ENCODE assay signal across 11 cellular contexts in the genomic region with DNA sequence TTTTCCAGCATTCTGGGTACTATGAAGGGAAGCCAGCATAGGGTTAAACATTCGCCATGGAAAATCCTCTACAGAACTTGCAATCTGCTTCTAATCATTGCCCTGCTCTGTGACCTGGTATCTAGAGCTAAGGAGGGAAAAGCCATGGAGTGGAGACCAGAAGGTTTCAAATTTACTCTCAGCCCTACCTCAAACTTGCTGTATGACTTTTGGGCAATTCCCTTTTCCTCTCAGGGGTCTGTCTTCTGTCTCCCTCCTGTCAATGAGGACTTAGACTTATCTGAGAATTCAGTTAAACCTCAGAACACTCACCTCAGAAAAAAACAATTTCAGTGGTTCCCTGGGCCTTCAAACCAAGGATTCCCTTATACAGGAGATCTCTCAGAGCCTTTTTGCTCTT. TPM values are rescaled to one million over a fixed set of nuclear protein-coding genes. Genes with fewer than 3 reads are reported as not detected.
A peak's percentile ranks its signal among the peaks of the same experiment; 100 is the strongest.
DNase-seq lines count a peak whose midpoint lies in the region; ATAC-seq and TF ChIP-seq lines count a peak whose summit lies in the region.
"Had no signal": no experiment of that assay in that cellular context is flagged by ENCODE, and none has a peak within 500 bp of the region (broad histone marks: within the 10 kb centered on the region; RNA-seq: fewer than 3 reads in every experiment).

No MANE protein-coding gene starts in this region.

- H3K36me3 ChIP-seq in left ventricle myocardium inferior (no peaks in the 10 kb centered on the region), SK-N-MC (ENCODE audit: insufficient read depth, low read length) (no peaks in the 10 kb centered on the region), testis (ENCODE audit: low read depth, missing control alignments) (no peaks in the 10 kb centered on the region)

- TF ChIP-seq CTCF in left ventricle myocardium inferior (IDR thresholded peaks at IDR 0.05; ENCODE audit: borderline replicate concordance) (no peak), foreskin fibroblast (IDR thresholded peaks at IDR 0.05; ENCODE audit: low read depth, low read length) (no peak), testis (IDR thresholded peaks at IDR 0.05) (no peak)

- DNase-seq in left ventricle myocardium inferior, result no peak
- DNase-seq in left ventricle myocardium superior, result no peak
- DNase-seq in SK-N-MC (ENCODE audit: low read depth, low spot score), result no peak
- peak in 1 of 2 donors; percentile 28 for DNase-seq in foreskin fibroblast
- DNase-seq in NCI-H1694 (lab: John Stamatoyannopoulos, UW), result no peak
- DNase-seq in testis, result no peak
- DNase-seq in ecto neural progenitor cell (ENCODE audit: low spot score), result no peak
- DNase-seq: activated effector memory CD4-positive, alpha-beta T cell treated with anti-CD3 and anti-CD28 coated beads, Interleukin-2, amount 50 U/mL, for 16 hours; Caco-2; Right ventricle myocardium superior had no signal

- intact Hi-C loops in left ventricle myocardium inferior (cut with micrococcal nuclease), result no loop called here
- intact Hi-C loops in left ventricle myocardium superior (cut with micrococcal nuclease), result no loop called here
- intact Hi-C loops in testis (cut with DNase I; ENCODE audit: low total_unique reads), result no loop called here

- H3K27me3 ChIP-seq in left ventricle myocardium inferior (ENCODE audit: low read depth) (no peaks in the 10 kb centered on the region), testis (no peaks in the 10 kb centered on the region)

- no peak overlapping the region for H3K4me3 ChIP-seq in left ventricle myocardium inferior
- peak overlapping the region; percentile 64 for H3K4me3 ChIP-seq in SK-N-MC
- peak overlapping the region; percentile 71 to 78 for H3K4me3 ChIP-seq in foreskin fibroblast (ENCODE audit: low read depth in 1 of 2, low read length in 2 of 2)
- H3K4me3 ChIP-seq in testis, result no peak overlapping the region

- peaks cover 32% of the 10 kb centered on the region for H3K4me1 ChIP-seq in left ventricle myocardium inferior
- no peaks in the 10 kb centered on the region for H3K4me1 ChIP-seq in testis
- H3K4me1 ChIP-seq: Caco-2 had no signal

- WGBS in testis, 2 donors, result 36 to 40% methylated on average over 1 of the region's 1 CpG

- H3K27ac ChIP-seq in left ventricle myocardium inferior (replicated peaks), result peak overlapping the region; percentile 92
- H3K27ac ChIP-seq in SK-N-MC, result no peak overlapping the region
- H3K27ac ChIP-seq in testis, result peak overlapping the region in 1 of 2 donors; percentile 88

- H3K9me3 ChIP-seq in left ventricle myocardium inferior (replicated peaks), result no peaks in the 10 kb centered on the region
- H3K9me3 ChIP-seq in SK-N-MC (ENCODE audit: low read depth, low read length), result no peaks in the 10 kb centered on the region
- H3K9me3 ChIP-seq in testis, result no peaks in the 10 kb centered on the region
- H3K9me3 ChIP-seq: Caco-2 had no signal

- TF ChIP-seq POLR2A in testis (IDR thresholded peaks at IDR 0.05), result no peak

- no peak overlapping the region for H3K9ac ChIP-seq in SK-N-MC (ENCODE audit: insufficient read length)

- ATAC-seq in left ventricle myocardium superior (no peak), GM18498 (IDR thresholded peaks at IDR 0.05; ENCODE audit: unreplicated experiment) (no peak)

RNA-seq across cellular contexts. Expression of a gene that starts 29.1 kb away (rescaled TPM):
- 48.1 TPM for total RNA-seq in left ventricle myocardium inferior
- 37.5 TPM for total RNA-seq in left ventricle myocardium superior
- total RNA-seq in testis, result 10 to 100 TPM; 13.1 to 18.1 TPM
- polyA plus RNA-seq in testis (ENCODE audit: insufficient read depth, low read depth, low replicate concordance), result 9.6 TPM

Comparison
In these comparisons a context has a peak if more than half of its experiments do, and no peak if none do; other contexts are left out.
1. H3K4me3 ChIP-seq: peak in SK-N-MC (single experiment) and foreskin fibroblast (2 of 2); none in left ventricle myocardium inferior (single experiment) and testis (0 of 2).